Comparison of ENCODE assay signal across 20 cellular contexts in genomic region chr9:86921141-86921868, GRCh38. TPM values are rescaled to one million over a fixed set of nuclear protein-coding genes. Genes with fewer than 3 reads are reported as not detected.
DNase-seq lines count a peak whose midpoint lies in the region; ATAC-seq and TF ChIP-seq lines count a peak whose summit lies in the region.
"Had no signal": no experiment of that assay in that cellular context is flagged by ENCODE, and none has a peak within 500 bp of the region (broad histone marks: within the 10 kb centered on the region; RNA-seq: fewer than 3 reads in every experiment).

No MANE protein-coding gene starts in this region.

- peak overlapping the region; percentile 64 for H3K27ac Mint-ChIP-seq in activated naive CD4-positive, alpha-beta T cell treated with anti-CD3 and anti-CD28 coated beads, Interleukin-2, amount 50 U/mL, for 24 hours
- H3K27ac Mint-ChIP-seq in activated naive CD4-positive, alpha-beta T cell treated with anti-CD3 and anti-CD28 coated beads, Interleukin-2, amount 50 U/mL, for 72 hours: no peak overlapping the region
- peak overlapping the region; percentile 95 for H3K27ac Mint-ChIP-seq in neural progenitor cell
- H3K27ac Mint-ChIP-seq: CD4-positive, alpha-beta T cell had no signal

- H4K20me1 ChIP-seq in neural progenitor cell (ENCODE audit: low read depth): no peaks in the 10 kb centered on the region

- H3K4me1 Mint-ChIP-seq in activated naive CD4-positive, alpha-beta T cell treated with anti-CD3 and anti-CD28 coated beads, Interleukin-2, amount 50 U/mL, for 24 hours: no peaks in the 10 kb centered on the region
- peaks cover 51% of the 10 kb centered on the region for H3K4me1 Mint-ChIP-seq in neural progenitor cell

- H3K27ac ChIP-seq in neural progenitor cell (no peak overlapping the region), breast epithelium (no peak overlapping the region)

- H3K4me1 ChIP-seq in neural progenitor cell (peaks cover 35% of the 10 kb centered on the region), breast epithelium (no peaks in the 10 kb centered on the region)
- H3K4me1 ChIP-seq: Caco-2 had no signal

- H3K9me3 Mint-ChIP-seq in activated naive CD4-positive, alpha-beta T cell treated with anti-CD3 and anti-CD28 coated beads, Interleukin-2, amount 50 U/mL, for 24 hours: no peaks in the 10 kb centered on the region
- H3K9me3 Mint-ChIP-seq in activated naive CD4-positive, alpha-beta T cell treated with anti-CD3 and anti-CD28 coated beads, Interleukin-2, amount 50 U/mL, for 72 hours: no peaks in the 10 kb centered on the region
- no peaks in the 10 kb centered on the region for H3K9me3 Mint-ChIP-seq in neural progenitor cell
- H3K9me3 Mint-ChIP-seq: CD4-positive, alpha-beta T cell had no signal

- TF ChIP-seq POLR2A in breast epithelium (IDR thresholded peaks at IDR 0.05): no peak

- no peak overlapping the region for H3K4me3 ChIP-seq in fibroblast of mammary gland (ENCODE audit: control insufficient read depth, low read depth, low read length)
- H3K4me3 ChIP-seq in neural progenitor cell: no peak overlapping the region
- no peak overlapping the region for H3K4me3 ChIP-seq in breast epithelium
- H3K4me3 ChIP-seq: GM12878 had no signal

- no peak for ATAC-seq in activated naive CD4-positive, alpha-beta T cell treated with anti-CD3 and anti-CD28 coated beads, Interleukin-2, amount 50 U/mL, for 72 hours
- no peak for ATAC-seq in activated CD4-positive, CD25-positive, alpha-beta regulatory T cell treated with anti-CD3 and anti-CD28 coated beads, Interleukin-2, amount 50 U/mL, for 24 hours
- ATAC-seq in GM21619 (IDR thresholded peaks at IDR 0.05; ENCODE audit: unreplicated experiment): no peak
- ATAC-seq: GM12878, HepG2, PC-3 had no signal

- intact Hi-C loops in breast epithelium (cut with DNase I; ENCODE audit: low total_unique reads): no loop called here

- no peak overlapping the region for H2AFZ ChIP-seq in neural progenitor cell (replicated peaks)

- no peaks in the 10 kb centered on the region for H3K79me2 ChIP-seq in neural progenitor cell (ENCODE audit: low read depth)

- no peaks in the 10 kb centered on the region for H3K36me3 Mint-ChIP-seq in activated naive CD4-positive, alpha-beta T cell treated with anti-CD3 and anti-CD28 coated beads, Interleukin-2, amount 50 U/mL, for 24 hours
- no peaks in the 10 kb centered on the region for H3K36me3 Mint-ChIP-seq in activated naive CD4-positive, alpha-beta T cell treated with anti-CD3 and anti-CD28 coated beads, Interleukin-2, amount 50 U/mL, for 72 hours
- H3K36me3 Mint-ChIP-seq in neural progenitor cell: no peaks in the 10 kb centered on the region

- TF ChIP-seq CTCF in fibroblast of mammary gland (conservative IDR thresholded peaks at IDR 0.05; ENCODE audit: control insufficient read depth, insufficient read depth, low read depth, low read length) (no peak), neural progenitor cell (IDR thresholded peaks at IDR 0.05) (no peak), breast epithelium (IDR thresholded peaks at IDR 0.05) (no peak)

- H3K36me3 ChIP-seq in neural progenitor cell (no peaks in the 10 kb centered on the region), breast epithelium (no peaks in the 10 kb centered on the region)

- no peak for DNase-seq in activated naive CD4-positive, alpha-beta T cell treated with anti-CD3 and anti-CD28 coated beads, Interleukin-2, amount 50 U/mL, for 72 hours (ENCODE audit: low spot score in 2 of 2)
- peak; percentile 11 for DNase-seq in NCI-H2171 (lab: John Stamatoyannopoulos, UW)
- peak; percentile 36 for DNase-seq in fibroblast of mammary gland (ENCODE audit: low read depth)
- no peak for DNase-seq in neural progenitor cell (ENCODE audit: low spot score)
- DNase-seq in breast epithelium (ENCODE audit: low spot score in 2 of 2): no peak
- DNase-seq: Caco-2; CD4-positive, alpha-beta T cell; KG1; NCI-H1105 treated with DMSO at 0.1 percent for 48 hours; NCI-H1694; NCI-H2081 treated with DMSO at 0.1 percent for 48 hours; NCI-H2227 treated with DMSO at 0.1 percent for 48 hours; NCI-H510A treated with DMSO at 0.1 percent for 48 hours; PC-3; RPMI8226 had no signal

- no peak overlapping the region for H3K4me3 Mint-ChIP-seq in activated naive CD4-positive, alpha-beta T cell treated with anti-CD3 and anti-CD28 coated beads, Interleukin-2, amount 50 U/mL, for 24 hours
- no peak overlapping the region for H3K4me3 Mint-ChIP-seq in neural progenitor cell
- H3K4me3 Mint-ChIP-seq: CD4-positive, alpha-beta T cell had no signal

- no peak overlapping the region for H3K9ac ChIP-seq in neural progenitor cell

- H3K27me3 ChIP-seq in neural progenitor cell (no peaks in the 10 kb centered on the region), breast epithelium (no peaks in the 10 kb centered on the region)

- H3K4me2 ChIP-seq in neural progenitor cell: peak overlapping the region; percentile 21

- H3K9me3 ChIP-seq in neural progenitor cell (ENCODE audit: low read depth) (no peaks in the 10 kb centered on the region), breast epithelium (no peaks in the 10 kb centered on the region)
- H3K9me3 ChIP-seq: Caco-2 had no signal

- H3K27me3 Mint-ChIP-seq in activated naive CD4-positive, alpha-beta T cell treated with anti-CD3 and anti-CD28 coated beads, Interleukin-2, amount 50 U/mL, for 24 hours: peaks cover 26% of the 10 kb centered on the region
- no peaks in the 10 kb centered on the region for H3K27me3 Mint-ChIP-seq in neural progenitor cell (ENCODE audit: insufficient read depth, low read depth)

- H3F3A ChIP-seq in neural progenitor cell (ENCODE audit: low read depth): peaks cover 13% of the 10 kb centered on the region

RNA-seq across cellular contexts. Expression of gene GAS1, which starts 26.0 kb away (rescaled TPM):
- under 1 TPM in 1 of 2 donors, not detected in 1; 0.14 TPM for total RNA-seq in activated naive CD4-positive, alpha-beta T cell treated with anti-CD3 and anti-CD28 coated beads, Interleukin-2, amount 50 U/mL, for 72 hours
- total RNA-seq in neural progenitor cell (ENCODE audit: low replicate concordance): 68.1 and 104 TPM in 2 replicates
- 10 to 100 TPM; 48.2 to 99.9 (median 79.8) TPM for total RNA-seq in breast epithelium
- total RNA-seq: GM12878, HepG2, PC-3 had no signal

Comparison
In these comparisons a context has a peak if more than half of its experiments do, and no peak if none do; other contexts are left out.
1. H3K27ac Mint-ChIP-seq: peak in activated naive CD4-positive, alpha-beta T cell treated with anti-CD3 and anti-CD28 coated beads, Interleukin-2, amount 50 U/mL, for 24 hours (single experiment) and neural progenitor cell (single experiment); none in activated naive CD4-positive, alpha-beta T cell treated with anti-CD3 and anti-CD28 coated beads, Interleukin-2, amount 50 U/mL, for 72 hours (0 of 2).
2. DNase-seq: peak in NCI-H2171 (single experiment) and fibroblast of mammary gland (single experiment); none in activated naive CD4-positive, alpha-beta T cell treated with anti-CD3 and anti-CD28 coated beads, Interleukin-2, amount 50 U/mL, for 72 hours (0 of 2), neural progenitor cell (single experiment) and breast epithelium (0 of 2).
3. RNA of gene GAS1, which starts 26.0 kb away (total RNA-seq): 48.2 to 99.9 TPM in breast epithelium and 68.1 to 104 TPM in neural progenitor cell; 0.14 TPM in activated naive CD4-positive, alpha-beta T cell treated with anti-CD3 and anti-CD28 coated beads, Interleukin-2, amount 50 U/mL, for 72 hours; every median in the first group is over 10 times any median in the second.